In the genomic region with DNA sequence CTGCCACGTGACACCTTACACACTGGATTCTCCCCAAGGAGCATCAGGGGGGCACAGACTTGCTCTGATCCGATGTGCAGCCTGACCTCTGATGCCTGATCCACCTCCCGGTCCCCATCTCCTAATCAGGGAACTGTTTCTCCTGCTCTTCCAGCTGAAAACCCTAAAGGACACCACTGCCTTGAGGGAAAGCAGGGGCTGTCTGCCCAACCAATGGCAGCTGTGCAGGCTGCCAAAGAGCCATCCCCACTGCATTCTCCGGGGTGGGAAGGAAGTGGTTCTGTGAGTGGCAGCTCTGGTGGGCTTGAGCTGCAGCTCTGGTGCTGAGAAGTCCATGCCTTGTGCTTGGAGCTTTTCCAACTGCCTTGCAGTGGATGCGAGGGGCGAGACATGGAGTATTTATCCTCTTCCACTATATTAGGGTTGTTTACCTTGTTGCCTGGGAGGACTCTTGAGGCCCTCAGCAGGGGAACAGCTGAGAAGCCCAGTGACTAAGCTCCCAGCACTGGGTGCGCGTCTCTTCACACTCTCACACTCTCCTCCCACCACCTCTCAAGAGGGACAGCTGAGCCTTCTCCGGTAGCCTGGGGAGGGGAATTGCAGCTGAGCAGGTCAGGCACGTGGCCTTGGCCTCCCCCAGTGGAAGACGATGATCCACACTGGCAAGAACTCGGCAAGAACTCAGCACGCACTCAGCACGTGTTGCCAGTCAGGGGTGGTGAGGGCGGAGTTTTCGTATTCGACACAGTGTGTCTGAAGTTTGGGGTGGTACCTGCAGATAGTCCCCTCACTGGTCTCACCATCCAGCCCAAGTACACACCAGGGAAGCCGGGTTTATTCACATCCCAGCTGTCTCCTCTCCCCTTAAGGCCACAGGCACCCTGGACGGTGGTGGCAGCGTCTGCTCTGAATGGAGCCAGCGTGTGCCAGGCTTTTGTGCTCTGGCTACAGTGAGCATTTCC, we compare ENCODE assay signal across 8 cellular contexts. TPM values are rescaled to one million over a fixed set of nuclear protein-coding genes. Genes with fewer than 3 reads are reported as not detected.
DNase-seq lines count a peak whose midpoint lies in the region; ATAC-seq and TF ChIP-seq lines count a peak whose summit lies in the region.

No MANE protein-coding gene starts in this region.

- H3K4me1 ChIP-seq in body of pancreas (peaks cover 31% of the 10 kb centered on the region), muscle layer of duodenum (ENCODE audit: control insufficient read depth in 1 of 2, insufficient read depth in 2 of 2, low read length in 2 of 2) (peaks cover 17 to 41% of the 10 kb centered on the region in 2 donors)

- intact Hi-C loops in body of pancreas (cut with DNase I) = no loop called here

- no peaks in the 10 kb centered on the region for H3K27me3 ChIP-seq in body of pancreas
- no peaks in the 10 kb centered on the region for H3K27me3 ChIP-seq in muscle layer of duodenum (ENCODE audit: low read depth, low read length)

- ATAC-seq in body of pancreas (no peak), GM21619 (IDR thresholded peaks at IDR 0.05; ENCODE audit: unreplicated experiment) (no peak), HG02870 (IDR thresholded peaks at IDR 0.05; ENCODE audit: unreplicated experiment) (no peak)

- TF ChIP-seq POLR2A in body of pancreas (IDR thresholded peaks at IDR 0.05) = no peak

- H3K9me3 ChIP-seq in body of pancreas = no peaks in the 10 kb centered on the region
- H3K9me3 ChIP-seq in muscle layer of duodenum (ENCODE audit: control insufficient read depth in 1 of 2, low read length in 2 of 2) = no peaks in the 10 kb centered on the region

- WGBS in body of pancreas, 2 donors = 77 to 80% methylated on average over 17 to 21 of the region's 21 CpGs

- TF ChIP-seq CTCF in body of pancreas (IDR thresholded peaks at IDR 0.05) = no peak

- H3K4me3 ChIP-seq in body of pancreas (no peak overlapping the region), muscle layer of duodenum (ENCODE audit: low read depth in 1 of 2, low read length in 2 of 2) (peak overlapping the region in 1 of 2 donors; percentile 27)

- DNase-seq in AG08396 (ENCODE audit: low spot score) = peak; percentile 59
- peak; percentile 69 for DNase-seq in NCI-H187 treated with DMSO at 0.1 percent for 48 hours (lab: John Stamatoyannopoulos, UW)
- DNase-seq in body of pancreas = peak in 3 of 4 donors; percentile 37 to 42 (median 38)
- no peak for DNase-seq in NCI-H2081 treated with DMSO at 0.1 percent for 48 hours (lab: John Stamatoyannopoulos, UW)
- DNase-seq in dermis blood vessel endothelial cell = no peak

- H3K36me3 ChIP-seq in body of pancreas (replicated peaks in 1 of 2; ENCODE audit: insufficient read depth in 1 of 2, low read depth in 2 of 2) (peaks cover 0 to 18% of the 10 kb centered on the region in 2 donors), muscle layer of duodenum (ENCODE audit: control insufficient read depth in 1 of 2, insufficient read depth in 2 of 2, low read length in 2 of 2) (peaks cover 36 to 40% of the 10 kb centered on the region in 2 donors)

- H3K27ac ChIP-seq in body of pancreas = peak overlapping the region in 1 of 4 donors; percentile 10
- peak overlapping the region; percentile 79 for H3K27ac ChIP-seq in muscle layer of duodenum (ENCODE audit: low read length)

RNA-seq across cellular contexts. Expression of a gene that starts 21.1 kb away (rescaled TPM):
- total RNA-seq in body of pancreas = 1 to 10 TPM in 1 of 2 donors, not detected in 1; 1.0 TPM
- total RNA-seq in dermis blood vessel endothelial cell = 0.05 TPM in 1 of 2 replicates, not detected in the other

RNA-seq across cellular contexts. Expression of a gene that starts 33.9 kb away (rescaled TPM):
- 1 to 10 TPM; 6.5 to 9.9 TPM for total RNA-seq in body of pancreas
- total RNA-seq in dermis blood vessel endothelial cell = 3.2 and 4.1 TPM in 2 replicates

Comparison
In these comparisons a context has a peak if more than half of its experiments do, and no peak if none do; other contexts are left out.
1. DNase-seq: peak in AG08396 (single experiment), NCI-H187 treated with DMSO at 0.1 percent for 48 hours (single experiment) and body of pancreas (3 of 4); none in NCI-H2081 treated with DMSO at 0.1 percent for 48 hours (single experiment) and dermis blood vessel endothelial cell (single experiment).